12 cellular contexts compared by ENCODE assay signal in the genomic region with DNA sequence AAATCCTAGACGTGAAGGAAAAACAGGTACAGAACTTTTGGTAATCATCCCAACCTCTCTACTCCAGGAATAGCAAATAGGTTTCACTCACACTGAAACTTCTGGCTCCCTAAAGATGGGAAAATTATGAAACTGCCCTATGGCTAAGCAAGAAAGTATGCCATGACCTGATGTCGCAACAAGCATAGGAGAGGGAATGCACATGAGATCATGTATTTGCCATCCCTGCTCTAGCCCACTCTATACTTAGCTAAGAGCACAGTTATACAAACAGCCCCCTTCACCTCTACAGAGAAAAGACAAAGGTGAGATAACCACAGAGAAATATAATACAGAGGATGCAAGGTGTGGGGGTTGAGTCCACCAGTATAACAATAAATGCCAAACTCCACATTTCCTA.
A peak's percentile ranks its signal among the peaks of the same experiment; 100 is the strongest.
DNase-seq lines count a peak whose midpoint lies in the region; ATAC-seq and FAIRE-seq lines count a peak whose summit lies in the region.
"Had no signal": no experiment of that assay in that cellular context is flagged by ENCODE, and none has a peak within 500 bp of the region (broad histone marks: within the 10 kb centered on the region; RNA-seq: fewer than 3 reads in every experiment).

No MANE protein-coding gene starts in this region.

- ATAC-seq in HG03039 (IDR thresholded peaks at IDR 0.05; ENCODE audit: unreplicated experiment), result no peak
- no peak for ATAC-seq in HG03378 (IDR thresholded peaks at IDR 0.05; ENCODE audit: unreplicated experiment)
- ATAC-seq: left lobe of liver had no signal

- peaks cover 4% of the 10 kb centered on the region for H3K36me3 Mint-ChIP-seq in activated naive CD8-positive, alpha-beta T cell
- peaks cover 6% of the 10 kb centered on the region for H3K36me3 Mint-ChIP-seq in activated naive CD8-positive, alpha-beta T cell treated with anti-CD3 and anti-CD28 coated beads for 36 hours

- H3K4me3 Mint-ChIP-seq in activated naive CD8-positive, alpha-beta T cell, result peak overlapping the region; percentile 27
- no peak overlapping the region for H3K4me3 Mint-ChIP-seq in activated naive CD8-positive, alpha-beta T cell treated with anti-CD3 and anti-CD28 coated beads for 36 hours
- H3K4me3 Mint-ChIP-seq: CD14-positive monocyte had no signal

- H3K27ac Mint-ChIP-seq in activated naive CD8-positive, alpha-beta T cell, result peak overlapping the region; percentile 66
- no peak overlapping the region for H3K27ac Mint-ChIP-seq in activated naive CD8-positive, alpha-beta T cell treated with anti-CD3 and anti-CD28 coated beads for 36 hours

- peak; percentile 89 for FAIRE-seq in urothelium cell line (lab: Jason Lieb, UNC)

- DNase-seq in activated naive CD8-positive, alpha-beta T cell treated with anti-CD3 and anti-CD28 coated beads for 36 hours, result no peak
- peak; percentile 11 for DNase-seq in SHP77 treated with DMSO at 0.1 percent for 48 hours (lab: John Stamatoyannopoulos, UW)
- DNase-seq in fibroblast of the conjunctiva (ENCODE audit: low read depth), result peak; percentile 61
- DNase-seq in urothelium cell line (ENCODE audit: low spot score), result peak; percentile 43
- DNase-seq in activated CD4-positive, CD25-positive, alpha-beta regulatory T cell (lab: John Stamatoyannopoulos, UW), result no peak
- DNase-seq: activated CD4-positive, alpha-beta T cell treated with anti-CD3 and anti-CD28 coated beads, Interleukin-2, amount 50 U/mL, for 1 hour; NCI-H774 had no signal

- H3K27me3 Mint-ChIP-seq in activated naive CD8-positive, alpha-beta T cell, result no peaks in the 10 kb centered on the region
- no peaks in the 10 kb centered on the region for H3K27me3 Mint-ChIP-seq in activated naive CD8-positive, alpha-beta T cell treated with anti-CD3 and anti-CD28 coated beads for 36 hours

- H3K9me3 Mint-ChIP-seq in activated naive CD8-positive, alpha-beta T cell (ENCODE audit: low read depth), result no peaks in the 10 kb centered on the region
- H3K9me3 Mint-ChIP-seq in activated naive CD8-positive, alpha-beta T cell treated with anti-CD3 and anti-CD28 coated beads for 36 hours, result no peaks in the 10 kb centered on the region
- H3K9me3 Mint-ChIP-seq: CD14-positive monocyte had no signal

- H3K4me1 Mint-ChIP-seq in activated naive CD8-positive, alpha-beta T cell (ENCODE audit: low read depth), result peaks cover 23% of the 10 kb centered on the region
- H3K4me1 Mint-ChIP-seq in activated naive CD8-positive, alpha-beta T cell treated with anti-CD3 and anti-CD28 coated beads for 36 hours, result peaks cover 26% of the 10 kb centered on the region

Comparison
In these comparisons a context has a peak if more than half of its experiments do, and no peak if none do; other contexts are left out.
1. DNase-seq: peak in SHP77 treated with DMSO at 0.1 percent for 48 hours (single experiment), fibroblast of the conjunctiva (single experiment) and urothelium cell line (single experiment); none in activated naive CD8-positive, alpha-beta T cell treated with anti-CD3 and anti-CD28 coated beads for 36 hours (single experiment) and activated CD4-positive, CD25-positive, alpha-beta regulatory T cell (0 of 4).